In genomic region chr15:85284497-85284896, GRCh38 we compare ENCODE assay signal across 14 cellular contexts.
DNase-seq lines count a peak whose midpoint lies in the region; ATAC-seq lines count a peak whose summit lies in the region.
"Had no signal": no experiment of that assay in that cellular context is flagged by ENCODE, and none has a peak within 500 bp of the region (broad histone marks: within the 10 kb centered on the region; RNA-seq: fewer than 3 reads in every experiment).

No MANE protein-coding gene starts in this region.

- H3K27ac Mint-ChIP-seq in stimulated activated naive B cell treated with anti-CD40 and anti-IgM and Interleukin-4, amounts not matched to agents 10 μg/mL and 1 μg/mL and 100 μg/mL, for 72 hours, result peak overlapping the region; percentile 2

- no peaks in the 10 kb centered on the region for H3K9me3 Mint-ChIP-seq in stimulated activated naive B cell treated with anti-CD40 and anti-IgM and Interleukin-4, amounts not matched to agents 10 μg/mL and 1 μg/mL and 100 μg/mL, for 72 hours

- peaks cover 4 to 7% of the 10 kb centered on the region in 2 donors for H3K4me1 Mint-ChIP-seq in stimulated activated naive B cell treated with anti-CD40 and anti-IgM and Interleukin-4, amounts not matched to agents 10 μg/mL and 1 μg/mL and 100 μg/mL, for 72 hours

- no peaks in the 10 kb centered on the region for H3K36me3 Mint-ChIP-seq in stimulated activated naive B cell treated with anti-CD40 and anti-IgM and Interleukin-4, amounts not matched to agents 10 μg/mL and 1 μg/mL and 100 μg/mL, for 72 hours

- DNase-seq in GM19238 (ENCODE audit: insufficient read length, low spot score) (peak; percentile 18), amniotic stem cell (lab: John Stamatoyannopoulos, UW) (no peak), SHP77 (lab: John Stamatoyannopoulos, UW) (no peak), NCI-H1930 (lab: John Stamatoyannopoulos, UW) (no peak)
- DNase-seq in stimulated activated naive B cell treated with anti-CD40 and anti-IgM and Interleukin-4, amounts not matched to agents 10 μg/mL and 1 μg/mL and 100 μg/mL, for 72 hours, result no peak
- DNase-seq: activated CD4-positive, alpha-beta T cell treated with anti-CD3 and anti-CD28 coated beads for 48 hours; activated gamma-delta T cell treated with Interleukin-2 at 50 U/mL for 16 hours; central memory CD4-positive, alpha-beta T cell; MG63; NCI-H510A treated with DMSO at 0.1 percent for 48 hours; SJCRH30; stimulated activated CD8-positive, alpha-beta memory T cell treated with anti-CD3 and anti-CD28 coated beads, Interleukin-4, amount 100 ng/mL, for 48 hours had no signal

- H3K27me3 Mint-ChIP-seq in stimulated activated naive B cell treated with anti-CD40 and anti-IgM and Interleukin-4, amounts not matched to agents 10 μg/mL and 1 μg/mL and 100 μg/mL, for 72 hours, result peaks cover 0 to under 1% of the 10 kb centered on the region in 2 donors

- ATAC-seq in GM21825 (IDR thresholded peaks at IDR 0.05; ENCODE audit: unreplicated experiment), result peak; percentile 66
- peak; percentile 62 for ATAC-seq in HG03196 (IDR thresholded peaks at IDR 0.05; ENCODE audit: unreplicated experiment)
- ATAC-seq in stimulated activated naive B cell treated with anti-CD40 and anti-IgM and Interleukin-4, amounts not matched to agents 10 μg/mL and 1 μg/mL and 100 μg/mL, for 72 hours (replicated peaks), result peak in 1 of 2 donors; percentile 43

- H3K4me3 Mint-ChIP-seq in stimulated activated naive B cell treated with anti-CD40 and anti-IgM and Interleukin-4, amounts not matched to agents 10 μg/mL and 1 μg/mL and 100 μg/mL, for 72 hours, result no peak overlapping the region
